8 cellular contexts compared by ENCODE assay signal in genomic region chrX:151397741-151398070, GRCh38. TPM values are rescaled to one million over a fixed set of nuclear protein-coding genes. Genes with fewer than 3 reads are reported as not detected.
DNase-seq lines count a peak whose midpoint lies in the region; ATAC-seq and TF ChIP-seq lines count a peak whose summit lies in the region.

No MANE protein-coding gene starts in this region.

- TF ChIP-seq CTCF in GM06990 (IDR thresholded peaks at IDR 0.05; ENCODE audit: insufficient read depth, low read length, poor library complexity, severe bottlenecking) = no peak

- H3K27ac Mint-ChIP-seq in activated CD8-positive, alpha-beta T cell treated with anti-CD3 and anti-CD28 coated beads, Interleukin-2, amount 10 ng/mL, durations not matched to agents 7 days and 5 days = peak overlapping the region; percentile 84
- peak overlapping the region; percentile 87 to 99 (median 92) for H3K27ac Mint-ChIP-seq in immature natural killer cell

- WGBS in thymus = 4% methylated on average over 2 of the region's 2 CpGs

- H3K9me3 Mint-ChIP-seq in activated CD8-positive, alpha-beta T cell treated with anti-CD3 and anti-CD28 coated beads, Interleukin-2, amount 10 ng/mL, durations not matched to agents 7 days and 5 days (ENCODE audit: insufficient read depth) = no peaks in the 10 kb centered on the region
- H3K9me3 Mint-ChIP-seq in immature natural killer cell = no peaks in the 10 kb centered on the region

- DNase-seq in GM06990 (ENCODE audit: extremely low read depth, insufficient read length) (no peak), immature natural killer cell (no peak), inferior parietal cortex (ENCODE audit: extremely low spot score) (no peak)
- DNase-seq in activated CD8-positive, alpha-beta T cell treated with anti-CD3 and anti-CD28 coated beads, Interleukin-2, amount 10 ng/mL, durations not matched to agents 7 days and 5 days = no peak
- no peak for DNase-seq in stimulated activated CD8-positive, alpha-beta memory T cell treated with anti-CD3 and anti-CD28 coated beads, Interleukin-4, amount 100 ng/mL, for 48 hours
- DNase-seq in activated CD4-positive, alpha-beta T cell treated with anti-CD3 and anti-CD28 coated beads for 48 hours = no peak

- peak; percentile 1 for ATAC-seq in HG02852 (IDR thresholded peaks at IDR 0.05; ENCODE audit: unreplicated experiment)
- ATAC-seq in activated CD8-positive, alpha-beta T cell treated with anti-CD3 and anti-CD28 coated beads, Interleukin-2, amount 10 ng/mL, durations not matched to agents 7 days and 5 days = peak; percentile 3

- no peaks in the 10 kb centered on the region for H3K9me3 ChIP-seq in thymus (ENCODE audit: control insufficient read depth)

- no peaks in the 10 kb centered on the region for H3K27me3 Mint-ChIP-seq in activated CD8-positive, alpha-beta T cell treated with anti-CD3 and anti-CD28 coated beads, Interleukin-2, amount 10 ng/mL, durations not matched to agents 7 days and 5 days (ENCODE audit: low read depth)
- peaks cover 5 to 21% (median 19%) of the 10 kb centered on the region in 3 donors for H3K27me3 Mint-ChIP-seq in immature natural killer cell (ENCODE audit: low read depth in 3 of 3)

- H3K4me1 Mint-ChIP-seq in activated CD8-positive, alpha-beta T cell treated with anti-CD3 and anti-CD28 coated beads, Interleukin-2, amount 10 ng/mL, durations not matched to agents 7 days and 5 days (ENCODE audit: low read depth) = peaks cover 56% of the 10 kb centered on the region
- peaks cover 65 to 76% of the 10 kb centered on the region in 2 donors for H3K4me1 Mint-ChIP-seq in immature natural killer cell

- H3K4me1 ChIP-seq in thymus (ENCODE audit: control insufficient read depth, insufficient read depth, low read length) = peaks cover 6% of the 10 kb centered on the region

- H3K4me3 ChIP-seq in GM06990 (replicated peaks; ENCODE audit: low read depth, low read length) (peak overlapping the region; percentile 85), thymus (ENCODE audit: low read length) (peak overlapping the region; percentile 63)

- H3K27ac ChIP-seq in thymus (ENCODE audit: low read depth) = peak overlapping the region; percentile 90

- no peaks in the 10 kb centered on the region for H3K36me3 ChIP-seq in GM06990 (ENCODE audit: control insufficient read depth, insufficient read depth, low read length)
- H3K36me3 ChIP-seq in thymus (ENCODE audit: control insufficient read depth, insufficient read depth) = no peaks in the 10 kb centered on the region

- POLR2A ChIA-PET in activated CD8-positive, alpha-beta T cell treated with anti-CD3 and anti-CD28 coated beads, Interleukin-2, amount 10 ng/mL, durations not matched to agents 7 days and 5 days (lab: Charles Lee) = interaction anchor here (0.6 to 1.9 kb wide), 3 partner anchors 12 to 500 kb away, joined by 3 to 4 read pairs (median 3); no protein-coding TSS in a partner anchor

- H3K36me3 Mint-ChIP-seq in activated CD8-positive, alpha-beta T cell treated with anti-CD3 and anti-CD28 coated beads, Interleukin-2, amount 10 ng/mL, durations not matched to agents 7 days and 5 days (ENCODE audit: low read depth) = peaks cover 17% of the 10 kb centered on the region
- no peaks in the 10 kb centered on the region for H3K36me3 Mint-ChIP-seq in immature natural killer cell

- H3K4me3 Mint-ChIP-seq in activated CD8-positive, alpha-beta T cell treated with anti-CD3 and anti-CD28 coated beads, Interleukin-2, amount 10 ng/mL, durations not matched to agents 7 days and 5 days = peak overlapping the region; percentile 86
- peak overlapping the region; percentile 82 to 96 (median 86) for H3K4me3 Mint-ChIP-seq in immature natural killer cell

- CTCF ChIA-PET in activated CD8-positive, alpha-beta T cell treated with anti-CD3 and anti-CD28 coated beads, Interleukin-2, amount 10 ng/mL, durations not matched to agents 7 days and 5 days (lab: Charles Lee) = no interaction called here

- H3K27me3 ChIP-seq in GM06990 (replicated peaks; ENCODE audit: control insufficient read depth, insufficient read depth, low read length) = no peaks in the 10 kb centered on the region
- no peaks in the 10 kb centered on the region for H3K27me3 ChIP-seq in thymus (ENCODE audit: control insufficient read depth, insufficient read depth)

RNA-seq across cellular contexts. Expression of gene VMA21, which starts 0.7 kb away (rescaled TPM):
- total RNA-seq in activated CD8-positive, alpha-beta T cell treated with anti-CD3 and anti-CD28 coated beads, Interleukin-2, amount 10 ng/mL, durations not matched to agents 7 days and 5 days = 10 to 100 TPM; 38.4 to 42.7 TPM
- polyA plus RNA-seq in immature natural killer cell (10 to 100 TPM; 24.6 to 44.7 (median 31.3) TPM), thymus (15.8 TPM)
